ENCODE assay signal across 8 cellular contexts in the genomic region with DNA sequence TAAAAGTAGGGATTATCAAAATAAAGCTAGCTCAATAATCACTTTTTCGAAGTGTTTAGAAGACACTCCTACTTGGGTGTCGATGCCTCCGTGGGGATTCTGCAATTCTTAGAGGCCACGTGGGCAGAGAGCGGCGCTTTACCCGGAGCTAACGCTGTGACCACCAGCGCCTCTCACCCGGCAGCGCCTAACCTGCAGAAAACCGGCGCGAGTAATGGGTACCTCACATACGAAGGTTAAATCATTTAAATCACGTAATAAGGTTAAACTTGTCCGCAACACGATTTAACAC. TPM values are rescaled to one million over a fixed set of nuclear protein-coding genes. Genes with fewer than 3 reads are reported as not detected.
DNase-seq lines count a peak whose midpoint lies in the region; ATAC-seq and TF ChIP-seq lines count a peak whose summit lies in the region.

No MANE protein-coding gene starts in this region.

- H3K27me3 ChIP-seq in CD4-positive, alpha-beta T cell (ENCODE audit: control insufficient read depth, insufficient read depth, low read length): no peaks in the 10 kb centered on the region

- H3K4me3 ChIP-seq in OCI-LY7 (ENCODE audit: low read depth, low read length, poor library complexity, severe bottlenecking) (peak overlapping the region; percentile 96), fibroblast of mammary gland (ENCODE audit: control insufficient read depth, low read depth, low read length) (peak overlapping the region; percentile 94)

- no peaks in the 10 kb centered on the region for H3K9me3 ChIP-seq in CD4-positive, alpha-beta T cell (ENCODE audit: control insufficient read depth, low read length)
- no peaks in the 10 kb centered on the region for H3K9me3 ChIP-seq in OCI-LY7 (ENCODE audit: low read length)

- H3K4me1 Mint-ChIP-seq in CD4-positive, alpha-beta T cell (ENCODE audit: low read depth): peaks cover 77% of the 10 kb centered on the region
- H3K4me1 Mint-ChIP-seq in neural crest cell: peaks cover 71% of the 10 kb centered on the region

- H3K9me3 Mint-ChIP-seq in CD4-positive, alpha-beta T cell: no peaks in the 10 kb centered on the region
- no peaks in the 10 kb centered on the region for H3K9me3 Mint-ChIP-seq in neural crest cell

- H3K79me2 ChIP-seq in OCI-LY7 (ENCODE audit: insufficient read depth, low read depth, low read length): peaks cover 77% of the 10 kb centered on the region

- H3K4me2 ChIP-seq in OCI-LY7 (ENCODE audit: low read length): peak overlapping the region; percentile 87

- H3K27me3 Mint-ChIP-seq in CD4-positive, alpha-beta T cell: no peaks in the 10 kb centered on the region
- H3K27me3 Mint-ChIP-seq in neural crest cell (ENCODE audit: low read depth): peaks cover 3% of the 10 kb centered on the region

- peak overlapping the region; percentile 98 for H3K4me3 Mint-ChIP-seq in CD4-positive, alpha-beta T cell
- H3K4me3 Mint-ChIP-seq in neural crest cell: peak overlapping the region; percentile 99

- H4K20me1 ChIP-seq in OCI-LY7 (ENCODE audit: insufficient read depth, low read length): peaks cover 43% of the 10 kb centered on the region

- intact Hi-C loops in CD4-positive, alpha-beta T cell (cut with DNase I, micrococcal nuclease): loop anchor here (1.0 to 5.0 kb wide), 5 partner anchors 43 to 1232 kb away; partner anchors contain the start of genes ANKRD49 (in 1 of the 2), CEP295 (in 1 of the 2), CWC15 (in 1 of the 2) and KDM4D (in 1 of the 2)
- intact Hi-C loops in OCI-LY7 (cut with micrococcal nuclease; ENCODE audit: unreplicated experiment): loop anchor here (1.0 to 5.0 kb wide), 2 partner anchors 44 to 198 kb away; partner anchors contain the start of genes MED17 and SMCO4

- H3K36me3 ChIP-seq in OCI-LY7 (ENCODE audit: insufficient read depth, low read length): peaks cover 69% of the 10 kb centered on the region

- peaks cover 39% of the 10 kb centered on the region for H3K4me1 ChIP-seq in OCI-LY7 (ENCODE audit: insufficient read depth, low read length, poor library complexity, severe bottlenecking)

- ATAC-seq in CD4-positive, alpha-beta T cell (ENCODE audit: poor library complexity): peak; percentile 43
- ATAC-seq in GM19438 (IDR thresholded peaks at IDR 0.05; ENCODE audit: low read depth, unreplicated experiment): peak; percentile 40

- CTCF ChIA-PET in CD4-positive, alpha-beta T cell (lab: Charles Lee): interaction anchor here (1.0 to 2.5 kb wide), 5 partner anchors 9 to 57 kb away, joined by 3 to 18 read pairs (median 4); partner anchors contain the start of gene MED17
- CTCF ChIA-PET in OCI-LY7 (lab: Charles Lee; ENCODE audit: unreplicated experiment): interaction anchor here (1.3 kb wide), 1 partner anchor 43 kb away, joined by 3 read pairs; the partner anchor contains the start of gene MED17

- H3K36me3 Mint-ChIP-seq in CD4-positive, alpha-beta T cell (ENCODE audit: low read depth): peaks cover 64% of the 10 kb centered on the region
- H3K36me3 Mint-ChIP-seq in neural crest cell (ENCODE audit: low read depth): peaks cover 24% of the 10 kb centered on the region

- no peaks in the 10 kb centered on the region for H3K9me2 ChIP-seq in OCI-LY7 (ENCODE audit: insufficient read depth, low read length)

- TF ChIP-seq CTCF in CD4-positive, alpha-beta T cell (IDR thresholded peaks at IDR 0.05): no peak
- TF ChIP-seq CTCF in OCI-LY7 (conservative IDR thresholded peaks at IDR 0.05; ENCODE audit: low read length) (peak; percentile 26; the same call in 1 of the 2 replicates), fibroblast of mammary gland (conservative IDR thresholded peaks at IDR 0.05; ENCODE audit: control insufficient read depth, insufficient read depth, low read depth, low read length) (no peak), neural crest cell (conservative IDR thresholded peaks at IDR 0.05) (no peak)

- peak; percentile 38 to 60 (median 47) for DNase-seq in CD4-positive, alpha-beta T cell
- DNase-seq in HK-2 (ENCODE audit: unreplicated experiment) (peak; percentile 49), OCI-LY7 (ENCODE audit: low spot score) (peak; percentile 82), fibroblast of mammary gland (ENCODE audit: low read depth) (peak; percentile 64), neural crest cell (ENCODE audit: low read depth, low spot score) (peak; percentile 22)
- peak; percentile 29 to 45 for DNase-seq in activated T-helper 1 cell treated with anti-CD3 and anti-CD28 coated beads, Interleukin-2, amount 50 U/mL, for 16 hours (ENCODE audit: low read depth in 1 of 2, low spot score in 1 of 2)

- peak overlapping the region; percentile 98 for H3K27ac Mint-ChIP-seq in CD4-positive, alpha-beta T cell
- peak overlapping the region; percentile 99 for H3K27ac Mint-ChIP-seq in neural crest cell (ENCODE audit: unreplicated experiment)

- H2AFZ ChIP-seq in OCI-LY7 (ENCODE audit: low read length): no peak overlapping the region; the same call in 1 of the 2 replicates

- BruUV-seq in OCI-LY7 (replicated peaks; lab: Mats Ljungman, UMichigan): no TSS peak

- POLR2A ChIA-PET in CD4-positive, alpha-beta T cell (lab: Charles Lee): interaction anchor here (0.7 to 3.3 kb wide), 22 partner anchors 9 to 1491 kb away, joined by 3 to 149 read pairs (median 5); partner anchors contain the start of genes ANKRD49, CEP295, CWC15 and ENDOD1
- POLR2A ChIA-PET in OCI-LY7 (lab: Charles Lee): interaction anchor here (0.6 to 3.7 kb wide), 19 partner anchors 9 to 1490 kb away, joined by 3 to 49 read pairs (median 5); partner anchors contain the start of genes MED17 and SESN3

- H3K27ac ChIP-seq in CD4-positive, alpha-beta T cell (ENCODE audit: low read depth, low read length): peak overlapping the region; percentile 97
- H3K27ac ChIP-seq in OCI-LY7 (ENCODE audit: low read depth, low read length, poor library complexity, severe bottlenecking) (peak overlapping the region; percentile 78), temporal lobe (ENCODE audit: low read depth, low read length) (peak overlapping the region; percentile 79)

RNA-seq across cellular contexts. Expression of gene TAF1D, which starts 0.5 kb away (rescaled TPM):
- total RNA-seq in CD4-positive, alpha-beta T cell: 100 to 1,000 TPM; 161 to 173 TPM
- 201 and 206 TPM in 2 replicates for total RNA-seq in OCI-LY7 (2014; rRNA removed; shearing (Covaris generic))
- 276 and 285 TPM in 2 replicates for total RNA-seq in OCI-LY7 (2022)
- 151 and 154 TPM in 2 replicates for total RNA-seq in neural crest cell
- total RNA-seq in temporal lobe: 131 TPM

RNA-seq across cellular contexts. Expression of gene C11orf54, which starts 0.7 kb away (rescaled TPM):
- 1 to 10 TPM; 6.8 to 8.0 TPM for total RNA-seq in CD4-positive, alpha-beta T cell
- 25.8 and 29.5 TPM in 2 replicates for total RNA-seq in OCI-LY7 (2014; rRNA removed; shearing (Covaris generic))
- total RNA-seq in OCI-LY7 (2022): 35.5 and 42.7 TPM in 2 replicates
- total RNA-seq in neural crest cell: 25.7 and 27.5 TPM in 2 replicates
- total RNA-seq in temporal lobe: 28.5 TPM

RNA-seq across cellular contexts. Expression of gene MED17, which starts 43.3 kb away (rescaled TPM):
- total RNA-seq in CD4-positive, alpha-beta T cell: 10 to 100 TPM; 63.1 to 63.6 TPM
- 21.8 and 23.0 TPM in 2 replicates for total RNA-seq in OCI-LY7 (2014; rRNA removed; shearing (Covaris generic))
- total RNA-seq in OCI-LY7 (2022) (31.1 and 33.3 TPM in 2 replicates), neural crest cell (62.3 and 64.0 TPM in 2 replicates), temporal lobe (41.6 TPM)

Comparison
In these comparisons a context has a peak if more than half of its experiments do, and no peak if none do; other contexts are left out.
1. Peak in every context shown above with its lines: DNase-seq, ATAC-seq, H3K4me3 ChIP-seq and H3K27ac ChIP-seq.
2. DNase-seq: peak in every context shown above with its lines; median percentile 82 in OCI-LY7; 64 in fibroblast of mammary gland; 49 in HK-2; 47 in CD4-positive, alpha-beta T cell; 37 in activated T-helper 1 cell treated with anti-CD3 and anti-CD28 coated beads, Interleukin-2, amount 50 U/mL, for 16 hours; 22 in neural crest cell.